26 cellular contexts compared by ENCODE assay signal in the genomic region with DNA sequence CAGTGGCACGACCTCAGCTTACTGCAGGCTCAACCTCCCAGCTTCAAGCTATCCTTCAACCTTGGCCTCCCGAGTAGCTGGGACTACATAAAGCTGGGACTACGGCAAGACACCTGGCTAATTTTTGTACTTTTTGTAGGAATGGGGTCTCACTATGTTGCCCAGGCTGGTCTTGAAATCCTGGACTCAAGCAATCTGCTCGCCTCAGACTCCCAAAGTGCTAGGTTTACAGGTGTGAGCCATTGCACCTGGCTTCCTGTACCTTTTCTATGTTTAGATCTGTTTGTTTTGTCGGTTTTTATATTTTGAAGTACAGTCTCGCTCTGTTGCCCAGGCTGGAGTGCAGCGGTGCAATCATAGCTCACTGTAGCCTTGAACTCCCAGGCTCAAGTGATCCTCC. TPM values are rescaled to one million over a fixed set of nuclear protein-coding genes. Genes with fewer than 3 reads are reported as not detected.
DNase-seq lines count a peak whose midpoint lies in the region; ATAC-seq, FAIRE-seq and TF ChIP-seq lines count a peak whose summit lies in the region.
"Had no signal": no experiment of that assay in that cellular context is flagged by ENCODE, and none has a peak within 500 bp of the region (broad histone marks: within the 10 kb centered on the region; RNA-seq: fewer than 3 reads in every experiment).

No MANE protein-coding gene starts in this region.

- TF ChIP-seq CTCF in GM12878 (IDR thresholded peaks at IDR 0.05 in 2 of 3, conservative IDR thresholded peaks at IDR 0.05 in 1 of 3; ENCODE audit: control insufficient read depth in 2 of 3, extremely low read depth in 1 of 3, insufficient read depth in 1 of 3, low read depth in 3 of 3, low read length in 3 of 3), result no peak
- TF ChIP-seq CTCF in thyroid gland (IDR thresholded peaks at IDR 0.05), result no peak
- no peak for TF ChIP-seq CTCF in nephron progenitor cell (IDR thresholded peaks at IDR 0.05)

- H3K36me3 ChIP-seq in GM12878 (ENCODE audit: control insufficient read depth in 2 of 2, insufficient read depth in 2 of 2, low read length in 1 of 2), result peaks cover 10 to 12% of the 10 kb centered on the region in 2 experiments; a peak in 3 of 4 replicates
- peaks cover 17 to 22% of the 10 kb centered on the region in 2 donors for H3K36me3 ChIP-seq in thyroid gland
- peaks cover 6% of the 10 kb centered on the region for H3K36me3 ChIP-seq in effector memory CD4-positive, alpha-beta T cell (ENCODE audit: control insufficient read depth, insufficient read depth, low read length)
- H3K36me3 ChIP-seq: BE2C had no signal

- in situ Hi-C loops in GM12878 (cut with MboI), result no loop called here

- H3K4me3 ChIP-seq in GM12878 (no peak overlapping the region), thyroid gland (replicated peaks in 1 of 3) (no peak overlapping the region)
- no peak overlapping the region for H3K4me3 ChIP-seq in effector memory CD4-positive, alpha-beta T cell (ENCODE audit: insufficient read depth, low read depth, low read length, poor library complexity, severe bottlenecking)
- H3K4me3 ChIP-seq: GM23338, HAP-1 had no signal

- H3K4me1 Mint-ChIP-seq in nephron progenitor cell, result peaks cover 4% of the 10 kb centered on the region
- H3K4me1 Mint-ChIP-seq: GM23338 had no signal

- H3K4me3 Mint-ChIP-seq in nephron progenitor cell, result no peak overlapping the region
- H3K4me3 Mint-ChIP-seq: GM23338 had no signal

- H3K4me1 ChIP-seq in GM12878 (ENCODE audit: control insufficient read depth, insufficient read depth, low read length) (peaks cover 28% of the 10 kb centered on the region), thyroid gland (peaks cover 21 to 32% of the 10 kb centered on the region in 2 donors)
- no peaks in the 10 kb centered on the region for H3K4me1 ChIP-seq in effector memory CD4-positive, alpha-beta T cell (ENCODE audit: control insufficient read depth, insufficient read depth, low read length, poor library complexity, severe bottlenecking)
- H3K4me1 ChIP-seq: BE2C, HAP-1 had no signal

- no peak overlapping the region for H2AFZ ChIP-seq in GM12878 (ENCODE audit: control insufficient read depth, low read depth, low read length)
- H2AFZ ChIP-seq: GM23338 had no signal

- H3K9ac ChIP-seq in GM12878 (ENCODE audit: control insufficient read depth, insufficient read depth, low read length), result no peak overlapping the region

- H3K4me2 ChIP-seq in GM12878 (ENCODE audit: control insufficient read depth, insufficient read depth), result peak overlapping the region; percentile 22; the same call in 1 of the 2 replicates
- H3K4me2 ChIP-seq: GM23338 had no signal

- CTCF ChIA-PET in GM12878 (lab: Yijun Ruan, JAX), result interaction anchor here (0.6 to 10.7 kb wide), 7 partner anchors 18 to 213 kb away, joined by 3 to 346 read pairs (median 3); partner anchors contain the start of gene PLIN3

- no peak overlapping the region for H3K27ac Mint-ChIP-seq in nephron progenitor cell
- H3K27ac Mint-ChIP-seq: GM23338 had no signal

- SMC1A ChIA-PET in GM12878 (lab: Charles Lee; ENCODE audit: uncharacterized antibody, unreplicated experiment), result interaction anchor here (0.7 to 13.9 kb wide), 2 partner anchors 9 to 38 kb away, joined by 3 to 176 read pairs; no protein-coding TSS in a partner anchor

- DNase-seq in DMS53 treated with DMSO at 0.1 percent for 48 hours (lab: John Stamatoyannopoulos, UW; ENCODE audit: unreplicated experiment) (peak; percentile 28), NCI-H2029 (lab: John Stamatoyannopoulos, UW) (peak; percentile 66), GM12878 (ENCODE audit: low read depth, low spot score) (no peak), thyroid gland (peak; percentile 45 to 64), nephron progenitor cell (no peak), H54 (ENCODE audit: insufficient read length, low spot score) (no peak)
- no peak for DNase-seq in effector memory CD4-positive, alpha-beta T cell
- DNase-seq: BE2C, Calu3, Kasumi-1, NCI-H1092 treated with DMSO at 0.1 percent for 48 hours, NCI-H1436, NCI-H187, NCI-H2107, NCI-H526, SHP77, T-helper 1 cell had no signal

- 33% methylated on average over 7 of the region's 7 CpGs for WGBS in GM12878 (ENCODE audit: insufficient coverage, insufficient replicate concordance, low lambda C conversion rate, missing lambda C conversion rate)
- 65 to 71% methylated on average over 7 of the region's 7 CpGs for WGBS in thyroid gland, 2 donors

- no peaks in the 10 kb centered on the region for H3K79me2 ChIP-seq in GM12878 (ENCODE audit: control insufficient read depth, insufficient read depth, low read length)

- no peak for TF ChIP-seq EP300 in GM12878 (IDR thresholded peaks at IDR 0.05; ENCODE audit: borderline replicate concordance in 1 of 2, control insufficient read depth in 1 of 2, low read depth in 2 of 2, low read length in 2 of 2)

- RAD21 ChIA-PET in GM12878 (lab: Charles Lee; ENCODE audit: unreplicated experiment), result interaction anchor here (3.0 to 7.6 kb wide), 2 partner anchors 19 to 38 kb away, joined by 22 to 158 read pairs; partner anchors contain the start of gene TICAM1

- FAIRE-seq in GM12878 (lab: Jason Lieb, UNC) (no peak), H54 (lab: Jason Lieb, UNC) (no peak)

- H3K9me3 Mint-ChIP-seq in nephron progenitor cell, result no peaks in the 10 kb centered on the region
- H3K9me3 Mint-ChIP-seq: GM23338 had no signal

- no peaks in the 10 kb centered on the region for H3K27me3 Mint-ChIP-seq in nephron progenitor cell (ENCODE audit: low read depth, poor library complexity)

- TF ChIP-seq RAD21 in GM12878 (IDR thresholded peaks at IDR 0.05; ENCODE audit: insufficient read depth, low read depth, low read length), result no peak

- no TSS peak for BruUV-seq in GM12878 (replicated peaks; lab: Mats Ljungman, UMichigan)

- H3K9me3 ChIP-seq in GM12878 (replicated peaks; ENCODE audit: control insufficient read depth, insufficient read depth, low read length), result no peaks in the 10 kb centered on the region
- H3K9me3 ChIP-seq in thyroid gland, result no peaks in the 10 kb centered on the region
- no peaks in the 10 kb centered on the region for H3K9me3 ChIP-seq in effector memory CD4-positive, alpha-beta T cell (ENCODE audit: control insufficient read depth, low read length)
- H3K9me3 ChIP-seq: BE2C, HAP-1 had no signal

- H4K20me1 ChIP-seq in GM12878 (ENCODE audit: control insufficient read depth, insufficient read depth), result no peaks in the 10 kb centered on the region

- intact Hi-C loops in GM12878 (cut with micrococcal nuclease; ENCODE audit: unreplicated experiment), result no loop called here
- intact Hi-C loops in thyroid gland (cut with DNase I), result no loop called here

- TF ChIP-seq POLR2A in GM12878 (IDR thresholded peaks at IDR 0.05; ENCODE audit: low read depth, low read length) (no peak), thyroid gland (IDR thresholded peaks at IDR 0.05) (no peak), H54 (IDR thresholded peaks at IDR 0.05; ENCODE audit: low read depth, low read length) (no peak)

- H3K27ac ChIP-seq in GM12878 (ENCODE audit: control insufficient read depth, insufficient read depth), result peak overlapping the region; percentile 19; the same call in 1 of the 2 replicates
- H3K27ac ChIP-seq in thyroid gland, result peak overlapping the region; percentile 48 to 76 (median 54)
- H3K27ac ChIP-seq in effector memory CD4-positive, alpha-beta T cell (ENCODE audit: insufficient read depth, low read length, poor library complexity, severe bottlenecking), result no peak overlapping the region
- H3K27ac ChIP-seq: HL-60 had no signal

- H3K27me3 ChIP-seq in GM12878 (replicated peaks in 1 of 2; ENCODE audit: control insufficient read depth in 2 of 2, insufficient read depth in 2 of 2, low read length in 1 of 2) (no peaks in the 10 kb centered on the region), thyroid gland (no peaks in the 10 kb centered on the region)
- H3K27me3 ChIP-seq in effector memory CD4-positive, alpha-beta T cell (replicated peaks; ENCODE audit: control insufficient read depth, insufficient read depth, low read length, poor library complexity, severe bottlenecking), result no peaks in the 10 kb centered on the region
- H3K27me3 ChIP-seq: BE2C had no signal

- H3K36me3 Mint-ChIP-seq in nephron progenitor cell (ENCODE audit: low read depth), result peaks cover 46% of the 10 kb centered on the region

- POLR2A ChIA-PET in GM12878 (lab: Charles Lee), result interaction anchor here (0.5 to 1.8 kb wide), 4 partner anchors 9 to 93 kb away, joined by 3 to 10 read pairs (median 4); no protein-coding TSS in a partner anchor

- no peak; the same call in 2 of the 3 replicates for ATAC-seq in GM12878
- ATAC-seq: GM23338, Panc1 had no signal

RNA-seq across cellular contexts. Expression of gene TICAM1, which starts 17.5 kb away (rescaled TPM):
- 18.2 and 19.6 TPM in 2 replicates for total RNA-seq in GM12878 (2013; cell fraction: nucleolus; rRNA removed)
- total RNA-seq in GM12878 (2014; rRNA removed), result 3.1 and 4.0 TPM in 2 replicates
- total RNA-seq in GM12878 (2014; rRNA removed; fragmentation: Illumina TruSeq; extraction: Trizol), result 3.8 and 4.2 TPM in 2 replicates
- total RNA-seq in GM12878 (2021), result 31.1 and 32.0 TPM in 2 replicates
- 5.8 TPM for polyA plus RNA-seq in GM12878 (2011; ENCODE audit: low read depth)
- 0.84 and 2.6 TPM in 2 replicates for polyA plus RNA-seq in GM12878 (2011; rRNA removed)
- 5.2 and 7.1 TPM in 2 replicates for polyA plus RNA-seq in GM12878 (2011; cell fraction: cytosol; rRNA removed)
- polyA plus RNA-seq in GM12878 (2011; cell fraction: nucleus; rRNA removed), result 10.0 and 20.2 TPM in 2 replicates
- polyA plus RNA-seq in GM12878 (2012), result 19.8 and 26.3 TPM in 2 replicates
- polyA plus RNA-seq in GM12878 (2014; fragmentation: Illumina TruSeq; extraction: Trizol), result 2.7 and 6.4 TPM in 2 replicates
- under 1 TPM; 0.31 to 0.99 TPM for polyA plus RNA-seq in GM12878 (2014; fragmentation: Nextera tagmentation; extraction: Ambion mirVana)
- polyA plus RNA-seq in GM12878 (2014; rRNA removed), result 14.1 and 19.3 TPM in 2 replicates
- 10 to 100 TPM; 19.5 to 21.3 TPM for polyA plus RNA-seq in GM12878 (2016; fragmentation: Nextera tagmentation; extraction: Ambion mirVana)
- polyA minus RNA-seq in GM12878 (2011; rRNA and poly(A)+ RNA removed), result 2.0 and 4.6 TPM in 2 replicates
- polyA minus RNA-seq in GM12878 (2011; cell fraction: cytosol; rRNA and poly(A)+ RNA removed), result 8.5 and 12.0 TPM in 2 replicates
- polyA minus RNA-seq in GM12878 (2011; cell fraction: nucleus; rRNA and poly(A)+ RNA removed), result 2.3 and 5.7 TPM in 2 replicates
- 1 to 10 TPM; 5.2 to 7.0 (median 6.3) TPM for total RNA-seq in thyroid gland
- total RNA-seq: G401 had no signal

RNA-seq across cellular contexts. Expression of gene PLIN3, which starts 18.4 kb away (rescaled TPM):
- 35.0 and 37.9 TPM in 2 replicates for total RNA-seq in GM12878 (2013; cell fraction: nucleolus; rRNA removed)
- total RNA-seq in GM12878 (2014; rRNA removed) (61.9 and 69.9 TPM in 2 replicates), GM12878 (2014; rRNA removed; fragmentation: Illumina TruSeq; extraction: Trizol) (33.7 and 35.4 TPM in 2 replicates), GM12878 (2021) (69.6 and 73.6 TPM in 2 replicates), thyroid gland (10 to 100 TPM; 24.4 to 41.3 (median 38.0) TPM)
- polyA plus RNA-seq in GM12878 (2011; ENCODE audit: low read depth), result 23.2 TPM
- polyA plus RNA-seq in GM12878 (2011; rRNA removed) (44.8 and 71.4 TPM in 2 replicates), GM12878 (2014; fragmentation: Illumina TruSeq; extraction: Trizol) (17.4 and 27.2 TPM in 2 replicates), GM12878 (2014; fragmentation: Nextera tagmentation; extraction: Ambion mirVana) (10 to 100 TPM in 1 of 2 experiments, 1 to 10 TPM in 1; 7.7 to 19.0 TPM), GM12878 (2014; rRNA removed) (67.0 and 77.5 TPM in 2 replicates), GM12878 (2016; fragmentation: Nextera tagmentation; extraction: Ambion mirVana) (10 to 100 TPM; 66.7 to 68.2 TPM)
- 105 and 137 TPM in 2 replicates for polyA plus RNA-seq in GM12878 (2011; cell fraction: cytosol; rRNA removed)
- polyA plus RNA-seq in GM12878 (2011; cell fraction: nucleus; rRNA removed), result 38.9 and 47.7 TPM in 2 replicates
- polyA plus RNA-seq in GM12878 (2012), result 73.5 and 75.8 TPM in 2 replicates
- polyA minus RNA-seq in GM12878 (2011; rRNA and poly(A)+ RNA removed), result 52.7 and 125 TPM in 2 replicates
- 55.9 and 62.5 TPM in 2 replicates for polyA minus RNA-seq in GM12878 (2011; cell fraction: cytosol; rRNA and poly(A)+ RNA removed)
- polyA minus RNA-seq in GM12878 (2011; cell fraction: nucleus; rRNA and poly(A)+ RNA removed), result 34.0 and 44.7 TPM in 2 replicates

RNA-seq across cellular contexts. Expression of gene ARRDC5, which starts 53.7 kb away (rescaled TPM):
- total RNA-seq in GM12878 (2013; cell fraction: nucleolus; rRNA removed), result 0.69 and 0.94 TPM in 2 replicates
- 0.05 TPM in 1 of 2 replicates, not detected in the other for total RNA-seq in GM12878 (2014; rRNA removed)
- total RNA-seq in GM12878 (2014; rRNA removed; fragmentation: Illumina TruSeq; extraction: Trizol), result 0.18 and 0.31 TPM in 2 replicates
- 0.38 TPM in 1 of 2 replicates, not detected in the other for total RNA-seq in GM12878 (2021)
- not detected for polyA plus RNA-seq in GM12878 (2011; ENCODE audit: low read depth)
- 0.04 TPM in 1 of 2 replicates, not detected in the other for polyA plus RNA-seq in GM12878 (2011; rRNA removed)
- polyA plus RNA-seq in GM12878 (2011; cell fraction: cytosol; rRNA removed), result not detected in 2 replicates
- 0.15 and 0.23 TPM in 2 replicates for polyA plus RNA-seq in GM12878 (2011; cell fraction: nucleus; rRNA removed)
- 0.17 and 0.27 TPM in 2 replicates for polyA plus RNA-seq in GM12878 (2012)
- 0.03 TPM in 1 of 2 replicates, not detected in the other for polyA plus RNA-seq in GM12878 (2014; fragmentation: Illumina TruSeq; extraction: Trizol)
- under 1 TPM; 0.15 to 0.21 TPM for polyA plus RNA-seq in GM12878 (2014; fragmentation: Nextera tagmentation; extraction: Ambion mirVana)
- 0.16 TPM in 1 of 2 replicates, not detected in the other for polyA plus RNA-seq in GM12878 (2014; rRNA removed)
- polyA plus RNA-seq in GM12878 (2016; fragmentation: Nextera tagmentation; extraction: Ambion mirVana), result under 1 TPM; 0.09 to 0.10 TPM
- polyA minus RNA-seq in GM12878 (2011; rRNA and poly(A)+ RNA removed), result 0.44 TPM in 1 of 2 replicates, not detected in the other
- polyA minus RNA-seq in GM12878 (2011; cell fraction: cytosol; rRNA and poly(A)+ RNA removed), result not detected in 2 replicates
- not detected in 2 replicates for polyA minus RNA-seq in GM12878 (2011; cell fraction: nucleus; rRNA and poly(A)+ RNA removed)
- total RNA-seq in thyroid gland, result not detected
- total RNA-seq: A673, Calu3, Daoy, G401, GM23338, M059J, SK-MEL-5 had no signal
- polyA plus RNA-seq: GM23338 had no signal

RNA-seq across cellular contexts. Expression of gene FEM1A, which starts 57.5 kb away (rescaled TPM):
- 8.5 and 10.8 TPM in 2 replicates for total RNA-seq in GM12878 (2013; cell fraction: nucleolus; rRNA removed)
- total RNA-seq in GM12878 (2014; rRNA removed), result 14.0 and 17.4 TPM in 2 replicates
- total RNA-seq in GM12878 (2014; rRNA removed; fragmentation: Illumina TruSeq; extraction: Trizol), result 5.7 and 6.9 TPM in 2 replicates
- total RNA-seq in GM12878 (2021), result 14.3 and 15.0 TPM in 2 replicates
- 0.29 TPM for polyA plus RNA-seq in GM12878 (2011; ENCODE audit: low read depth)
- polyA plus RNA-seq in GM12878 (2011; rRNA removed), result 1.6 and 3.0 TPM in 2 replicates
- 3.7 and 5.4 TPM in 2 replicates for polyA plus RNA-seq in GM12878 (2011; cell fraction: cytosol; rRNA removed)
- polyA plus RNA-seq in GM12878 (2011; cell fraction: nucleus; rRNA removed), result 8.4 TPM in 2 replicates
- 0.85 and 1.00 TPM in 2 replicates for polyA plus RNA-seq in GM12878 (2012)
- 3.5 and 4.7 TPM in 2 replicates for polyA plus RNA-seq in GM12878 (2014; fragmentation: Illumina TruSeq; extraction: Trizol)
- polyA plus RNA-seq in GM12878 (2014; fragmentation: Nextera tagmentation; extraction: Ambion mirVana), result under 1 TPM; 0.27 to 0.31 TPM
- 9.1 and 10.7 TPM in 2 replicates for polyA plus RNA-seq in GM12878 (2014; rRNA removed)
- 1 to 10 TPM; 2.4 to 2.7 TPM for polyA plus RNA-seq in GM12878 (2016; fragmentation: Nextera tagmentation; extraction: Ambion mirVana)
- polyA minus RNA-seq in GM12878 (2011; rRNA and poly(A)+ RNA removed), result 5.5 and 9.7 TPM in 2 replicates
- 3.2 and 5.0 TPM in 2 replicates for polyA minus RNA-seq in GM12878 (2011; cell fraction: cytosol; rRNA and poly(A)+ RNA removed)
- polyA minus RNA-seq in GM12878 (2011; cell fraction: nucleus; rRNA and poly(A)+ RNA removed), result 6.6 and 12.1 TPM in 2 replicates
- total RNA-seq in thyroid gland, result 10 to 100 TPM; 11.3 to 21.0 (median 15.8) TPM

Comparison
In these comparisons a context has a peak if more than half of its experiments do, and no peak if none do; other contexts are left out.
1. DNase-seq: peak in DMS53 treated with DMSO at 0.1 percent for 48 hours (single experiment), NCI-H2029 (single experiment) and thyroid gland (2 of 2); none in GM12878 (single experiment), nephron progenitor cell (single experiment), effector memory CD4-positive, alpha-beta T cell (0 of 3) and H54 (single experiment).